In the genomic region with DNA sequence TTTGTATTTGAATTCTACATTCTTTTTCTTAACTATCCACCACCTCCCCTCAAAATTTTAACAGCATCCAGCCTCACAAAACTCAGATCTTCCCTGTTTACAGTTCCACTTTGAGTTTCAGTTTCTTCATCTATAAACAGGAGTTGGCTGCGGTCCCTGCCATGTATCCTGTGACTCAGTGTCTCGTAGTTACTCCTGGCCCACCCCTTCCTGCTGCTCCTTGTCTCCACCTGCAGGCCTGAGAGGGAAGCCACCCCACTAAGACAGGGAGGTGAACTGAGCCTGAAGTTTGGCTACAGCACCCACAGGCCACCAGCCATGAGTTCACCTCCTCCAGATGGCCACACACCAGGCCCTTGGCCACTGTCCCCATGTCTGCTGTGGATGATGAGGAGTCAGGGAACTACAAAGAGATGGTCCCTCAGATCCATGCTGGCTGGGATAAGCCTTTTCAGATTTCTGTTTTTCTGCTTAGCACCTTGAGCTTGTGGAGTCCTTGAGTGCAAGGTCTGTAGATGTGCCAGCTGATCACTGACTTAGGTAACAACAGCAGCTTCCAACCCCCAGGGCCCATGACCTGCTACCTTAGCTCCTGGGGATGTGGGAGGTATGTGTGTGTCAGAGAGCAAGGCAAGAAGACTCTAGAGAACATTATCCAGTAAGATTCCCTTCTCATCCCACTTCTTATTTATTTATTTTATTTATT, we compare ENCODE assay signal across 1 cellular context.
TF ChIP-seq lines count a peak whose summit lies in the region.

No MANE protein-coding gene starts in this region.

TF ChIP-seq in HepG2, 621 proteins besides CTCF, POLR2A, EP300 and RAD21 (continued from another document):
- TF ChIP-seq, protein P1, sequence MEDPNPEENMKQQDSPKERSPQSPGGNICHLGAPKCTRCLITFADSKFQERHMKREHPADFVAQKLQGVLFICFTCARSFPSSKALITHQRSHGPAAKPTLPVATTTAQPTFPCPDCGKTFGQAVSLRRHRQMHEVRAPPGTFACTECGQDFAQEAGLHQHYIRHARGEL (CRISPR knock-in tag; IDR thresholded peaks at IDR 0.05) = peak; percentile 99
- TF ChIP-seq ZNF329 (CRISPR knock-in tag; IDR thresholded peaks at IDR 0.05; ENCODE audit: low read depth) (no peak), ZFP90 (CRISPR knock-in tag; IDR thresholded peaks at IDR 0.05; ENCODE audit: borderline replicate concordance) (no peak)
